ENCODE assay signal across 13 cellular contexts in genomic region chr7:101784275-101785127, GRCh38. TPM values are rescaled to one million over a fixed set of nuclear protein-coding genes. Genes with fewer than 3 reads are reported as not detected.
DNase-seq lines count a peak whose midpoint lies in the region; ATAC-seq and TF ChIP-seq lines count a peak whose summit lies in the region.
"Had no signal": no experiment of that assay in that cellular context is flagged by ENCODE, and none has a peak within 500 bp of the region (broad histone marks: within the 10 kb centered on the region; RNA-seq: fewer than 3 reads in every experiment).

No MANE protein-coding gene starts in this region.

- no peak overlapping the region for H2AFZ ChIP-seq in neural progenitor cell (replicated peaks)

- no peaks in the 10 kb centered on the region for H3K9me3 Mint-ChIP-seq in neural progenitor cell

- TF ChIP-seq CTCF in heart right ventricle (IDR thresholded peaks at IDR 0.05) (no peak), neural progenitor cell (IDR thresholded peaks at IDR 0.05) (no peak)

- DNase-seq in EH (ENCODE audit: low read depth) = peak; percentile 8
- DNase-seq in NCI-H526 treated with DMSO at 0.1 percent for 48 hours (lab: John Stamatoyannopoulos, UW) = peak; percentile 71
- DNase-seq in heart right ventricle = peak in 1 of 2 donors; percentile 11
- peak; percentile 22 for DNase-seq in retina
- DNase-seq in stimulated activated CD8-positive, alpha-beta memory T cell treated with anti-CD3 and anti-CD28 coated beads, Interleukin-4, amount 100 ng/mL, for 48 hours = no peak
- DNase-seq in NCI-H2107 (lab: John Stamatoyannopoulos, UW) = no peak
- DNase-seq in neural progenitor cell (ENCODE audit: low spot score) = no peak
- DNase-seq: NCI-H1417 treated with DMSO at 0.1 percent for 48 hours, pancreas, T-helper 17 cell, thyroid gland had no signal

- WGBS in heart right ventricle, 2 donors = 30 to 44% methylated on average over 21 of the region's 21 CpGs

- H3K9me3 ChIP-seq in heart right ventricle (peaks cover 0 to 12% (median 0%) of the 10 kb centered on the region in 11 donors), neural progenitor cell (ENCODE audit: low read depth) (no peaks in the 10 kb centered on the region)
- H3K9me3 ChIP-seq: ascending aorta, pancreas, thyroid gland had no signal

- H3K36me3 Mint-ChIP-seq in neural progenitor cell = no peaks in the 10 kb centered on the region

- H3K36me3 ChIP-seq in heart right ventricle (no peaks in the 10 kb centered on the region), neural progenitor cell (no peaks in the 10 kb centered on the region)
- H3K36me3 ChIP-seq: ascending aorta, pancreas, thyroid gland had no signal

- no peaks in the 10 kb centered on the region for H4K20me1 ChIP-seq in neural progenitor cell (ENCODE audit: low read depth)

- H3K27ac ChIP-seq in heart right ventricle (peak overlapping the region in 1 of 10 donors; percentile 29), neural progenitor cell (no peak overlapping the region)
- H3K27ac ChIP-seq: ascending aorta, pancreas, thyroid gland had no signal

- no peak overlapping the region for H3K9ac ChIP-seq in neural progenitor cell

- H3K27me3 Mint-ChIP-seq in neural progenitor cell (ENCODE audit: insufficient read depth, low read depth) = peaks cover 5% of the 10 kb centered on the region

- H3K4me1 ChIP-seq in heart right ventricle = peaks cover 0 to 22% (median 16%) of the 10 kb centered on the region in 9 donors
- H3K4me1 ChIP-seq in neural progenitor cell = no peaks in the 10 kb centered on the region
- H3K4me1 ChIP-seq: ascending aorta, pancreas, thyroid gland had no signal

- H3K79me2 ChIP-seq in neural progenitor cell (ENCODE audit: low read depth) = no peaks in the 10 kb centered on the region

- no peaks in the 10 kb centered on the region for H3K27me3 ChIP-seq in heart right ventricle
- H3K27me3 ChIP-seq in neural progenitor cell = no peaks in the 10 kb centered on the region
- H3K27me3 ChIP-seq: ascending aorta, pancreas, thyroid gland had no signal

- H3K4me3 Mint-ChIP-seq in neural progenitor cell = no peak overlapping the region
- H3K4me3 Mint-ChIP-seq: T-helper 17 cell had no signal

- no peak overlapping the region for H3K4me2 ChIP-seq in neural progenitor cell

- H3K27ac Mint-ChIP-seq in neural progenitor cell = no peak overlapping the region
- H3K27ac Mint-ChIP-seq: T-helper 17 cell had no signal

- H3K4me3 ChIP-seq in heart right ventricle (peak overlapping the region in 1 of 10 donors; percentile 30), neural progenitor cell (no peak overlapping the region)
- H3K4me3 ChIP-seq: pancreas, thyroid gland had no signal

- peaks cover 18% of the 10 kb centered on the region for H3K4me1 Mint-ChIP-seq in neural progenitor cell

- H3F3A ChIP-seq in neural progenitor cell (ENCODE audit: low read depth) = no peaks in the 10 kb centered on the region

- ATAC-seq in heart right ventricle (peak in 7 of 8 donors; percentile 33 to 86 (median 59)), HG02588 (IDR thresholded peaks at IDR 0.05; ENCODE audit: unreplicated experiment) (no peak)
- ATAC-seq: T-helper 17 cell had no signal

- intact Hi-C loops in heart right ventricle (cut with DNase I) = loop anchor here in 2 of 10 donors (5.0 kb wide), 2 partner anchors 227 to 538 kb away; no protein-coding TSS in a partner anchor

RNA-seq across cellular contexts. Expression of gene CUX1, which starts 32.9 kb away (rescaled TPM):
- total RNA-seq in heart right ventricle (100 to 1,000 TPM in 9 of 10 donors, 10 to 100 TPM in 1; 97.3 to 176 (median 149) TPM), neural progenitor cell (ENCODE audit: low replicate concordance) (49.1 and 66.4 TPM in 2 replicates)
- 10 to 100 TPM; 34.5 to 39.7 TPM for polyA plus RNA-seq in heart right ventricle

Comparison
In these comparisons a context has a peak if more than half of its experiments do, and no peak if none do; other contexts are left out.
1. DNase-seq: peak in EH (single experiment), NCI-H526 treated with DMSO at 0.1 percent for 48 hours (single experiment) and retina (single experiment); none in stimulated activated CD8-positive, alpha-beta memory T cell treated with anti-CD3 and anti-CD28 coated beads, Interleukin-4, amount 100 ng/mL, for 48 hours (single experiment), NCI-H2107 (single experiment) and neural progenitor cell (single experiment).